1 cellular context compared by ENCODE assay signal in genomic region chr10:21176934-21177480, GRCh38.
TF ChIP-seq lines count a peak whose summit lies in the region.

No MANE protein-coding gene starts in this region.

TF ChIP-seq in A549, 52 proteins besides CTCF, POLR2A, EP300 and RAD21 (continued from another document):
- TF ChIP-seq RFX5 (IDR thresholded peaks at IDR 0.05) = 0 out of 2 replicates have a peak, but pooled peaks have one; percentile 34
